ENCODE assay signal across 1 cellular context in the genomic region with DNA sequence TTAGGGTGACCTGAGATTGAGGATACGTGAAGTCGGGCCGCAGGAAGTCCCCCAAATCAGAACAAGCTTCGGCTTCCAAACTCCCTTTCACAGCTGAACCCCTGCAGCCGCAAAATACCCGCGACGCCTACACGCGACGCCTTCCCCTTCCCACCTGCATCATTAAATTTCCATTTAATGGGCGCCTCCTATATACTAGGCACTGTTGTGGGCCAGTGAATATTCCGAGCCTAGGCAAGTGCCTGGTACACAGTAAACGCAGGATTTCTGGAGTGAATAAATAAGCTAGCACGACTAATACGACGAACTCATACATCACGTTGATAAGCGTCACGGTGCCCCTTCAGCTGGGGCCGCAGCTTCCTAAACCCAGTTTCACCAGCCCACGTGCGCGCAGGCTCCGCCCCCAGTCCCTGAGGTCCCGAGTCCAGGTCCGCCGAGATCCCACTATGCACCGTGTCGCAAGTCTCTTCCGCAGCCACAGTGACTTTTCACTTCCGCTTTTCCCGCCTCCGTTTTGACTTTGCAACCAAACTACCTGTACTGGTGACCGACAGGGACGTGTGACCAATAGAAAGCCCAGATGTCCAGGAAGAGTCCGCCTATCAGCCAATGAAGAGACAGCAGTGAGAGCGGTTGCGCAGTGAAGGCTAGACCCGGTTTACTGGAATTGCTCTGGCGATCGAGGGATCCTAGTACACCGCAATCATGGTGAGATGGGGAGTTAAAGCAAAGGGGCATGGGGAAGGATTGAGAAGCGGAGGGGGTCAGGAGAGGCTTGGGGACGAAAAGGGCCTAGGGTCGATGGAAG.
TF ChIP-seq lines count a peak whose summit lies in the region.

PSMB3 (plus strand) TSS at position 623 of the 811 bp plus-strand sequence; CDS start at position 709, 86 bp downstream.

TF ChIP-seq in HepG2, 621 proteins besides CTCF, POLR2A, EP300 and RAD21 (continued from another document and continues in another):
- peak in 1 of 2 experiments; percentile 71; a peak in 1 of 4 replicates for TF ChIP-seq REST (IDR thresholded peaks at IDR 0.05; ENCODE audit: borderline replicate concordance in 1 of 2, low read depth in 1 of 2, low read length in 2 of 2)
- TF ChIP-seq ZNF333 (CRISPR knock-in tag; IDR thresholded peaks at IDR 0.05; ENCODE audit: borderline replicate concordance) = no peak; the same call in 1 of the 2 replicates
- no peak for TF ChIP-seq PLRG1 (conservative IDR thresholded peaks at IDR 0.05)
- TF ChIP-seq PAWR (CRISPR knock-in tag; IDR thresholded peaks at IDR 0.05; ENCODE audit: borderline replicate concordance) = no peak
- peak; percentile 62; the same call in 1 of the 2 replicates for TF ChIP-seq ZNF3 (CRISPR knock-in tag; IDR thresholded peaks at IDR 0.05)
- TF ChIP-seq ZNF691 (CRISPR knock-in tag; IDR thresholded peaks at IDR 0.05; ENCODE audit: borderline replicate concordance, low read depth) = peak; percentile 98
- peak; percentile 75 for TF ChIP-seq GATAD2A (CRISPR knock-in tag; IDR thresholded peaks at IDR 0.05)
- TF ChIP-seq KDM6A (CRISPR knock-in tag; IDR thresholded peaks at IDR 0.05; ENCODE audit: low read depth) = 0 out of 2 replicates have a peak, but pooled peaks have one; percentile 31
- 0 out of 2 replicates have a peak, but pooled peaks have one; percentile 45 for TF ChIP-seq TOE1 (CRISPR knock-in tag; IDR thresholded peaks at IDR 0.05)
- TF ChIP-seq ZMYM4 (CRISPR knock-in tag; IDR thresholded peaks at IDR 0.05) = peak; percentile 2
- peak; percentile 94 for TF ChIP-seq SNAPC2 (CRISPR knock-in tag; IDR thresholded peaks at IDR 0.05)
- TF ChIP-seq ZNF790 (CRISPR knock-in tag; IDR thresholded peaks at IDR 0.05; ENCODE audit: borderline replicate concordance) = no peak
- TF ChIP-seq, protein P1, sequence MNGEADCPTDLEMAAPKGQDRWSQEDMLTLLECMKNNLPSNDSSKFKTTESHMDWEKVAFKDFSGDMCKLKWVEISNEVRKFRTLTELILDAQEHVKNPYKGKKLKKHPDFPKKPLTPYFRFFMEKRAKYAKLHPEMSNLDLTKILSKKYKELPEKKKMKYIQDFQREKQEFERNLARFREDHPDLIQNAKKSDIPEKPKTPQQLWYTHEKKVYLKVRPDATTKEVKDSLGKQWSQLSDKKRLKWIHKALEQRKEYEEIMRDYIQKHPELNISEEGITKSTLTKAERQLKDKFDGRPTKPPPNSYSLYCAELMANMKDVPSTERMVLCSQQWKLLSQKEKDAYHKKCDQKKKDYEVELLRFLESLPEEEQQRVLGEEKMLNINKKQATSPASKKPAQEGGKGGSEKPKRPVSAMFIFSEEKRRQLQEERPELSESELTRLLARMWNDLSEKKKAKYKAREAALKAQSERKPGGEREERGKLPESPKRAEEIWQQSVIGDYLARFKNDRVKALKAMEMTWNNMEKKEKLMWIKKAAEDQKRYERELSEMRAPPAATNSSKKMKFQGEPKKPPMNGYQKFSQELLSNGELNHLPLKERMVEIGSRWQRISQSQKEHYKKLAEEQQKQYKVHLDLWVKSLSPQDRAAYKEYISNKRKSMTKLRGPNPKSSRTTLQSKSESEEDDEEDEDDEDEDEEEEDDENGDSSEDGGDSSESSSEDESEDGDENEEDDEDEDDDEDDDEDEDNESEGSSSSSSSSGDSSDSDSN (CRISPR knock-in tag; IDR thresholded peaks at IDR 0.05) = 0 out of 2 replicates have a peak, but pooled peaks have one; percentile 48
- peak; percentile 23; the same call in 1 of the 2 replicates for TF ChIP-seq HHEX (CRISPR knock-in tag; IDR thresholded peaks at IDR 0.05)
- no peak for TF ChIP-seq EHMT2 (IDR thresholded peaks at IDR 0.05; ENCODE audit: borderline replicate concordance, low read depth, low read length)
- no peak for TF ChIP-seq KDM3A (CRISPR knock-in tag; IDR thresholded peaks at IDR 0.05; ENCODE audit: low read depth)
- TF ChIP-seq DNMT3B (CRISPR knock-in tag; conservative IDR thresholded peaks at IDR 0.05) = no peak; the same call in 1 of the 2 replicates
- TF ChIP-seq ATM (IDR thresholded peaks at IDR 0.05; ENCODE audit: borderline replicate concordance) = no peak
- TF ChIP-seq ZZZ3 (CRISPR knock-in tag; IDR thresholded peaks at IDR 0.05; ENCODE audit: borderline replicate concordance) = peak; percentile 97; the same call in 1 of the 2 replicates
- TF ChIP-seq CEBPB (IDR thresholded peaks at IDR 0.05; ENCODE audit: borderline replicate concordance, low read depth, low read length) = peak; percentile 95
- TF ChIP-seq TBX2 (CRISPR knock-in tag; IDR thresholded peaks at IDR 0.05; ENCODE audit: borderline replicate concordance) = peak; percentile 89
- peak; percentile 93; the same call in 1 of the 2 replicates for TF ChIP-seq SALL2 (CRISPR knock-in tag; IDR thresholded peaks at IDR 0.05)
- no peak; the same call in 1 of the 2 replicates for TF ChIP-seq ZNF746 (CRISPR knock-in tag; IDR thresholded peaks at IDR 0.05)
- no peak for TF ChIP-seq ZNF513 (CRISPR knock-in tag; conservative IDR thresholded peaks at IDR 0.05)
- peak; percentile 66; the same call in 1 of the 2 replicates for TF ChIP-seq MEIS1 (CRISPR knock-in tag; IDR thresholded peaks at IDR 0.05; ENCODE audit: borderline replicate concordance)
- TF ChIP-seq NFIC (IDR thresholded peaks at IDR 0.05; ENCODE audit: low read length) = no peak; the same call in 1 of the 2 replicates
- no peak for TF ChIP-seq SP140L (CRISPR knock-in tag; IDR thresholded peaks at IDR 0.05; ENCODE audit: borderline replicate concordance)
- peak; percentile 100 for TF ChIP-seq MYC (CRISPR knock-in tag; IDR thresholded peaks at IDR 0.05; ENCODE audit: borderline replicate concordance)
- peak; percentile 25 for TF ChIP-seq JARID2 (CRISPR knock-in tag; IDR thresholded peaks at IDR 0.05; ENCODE audit: insufficient replicate concordance)
- peak; percentile 83; the same call in 1 of the 2 replicates for TF ChIP-seq BORCS8-MEF2B (CRISPR knock-in tag; IDR thresholded peaks at IDR 0.05)
- no peak; the same call in 1 of the 2 replicates for TF ChIP-seq ZNF296 (CRISPR knock-in tag; conservative IDR thresholded peaks at IDR 0.05)
- TF ChIP-seq, protein P2, sequence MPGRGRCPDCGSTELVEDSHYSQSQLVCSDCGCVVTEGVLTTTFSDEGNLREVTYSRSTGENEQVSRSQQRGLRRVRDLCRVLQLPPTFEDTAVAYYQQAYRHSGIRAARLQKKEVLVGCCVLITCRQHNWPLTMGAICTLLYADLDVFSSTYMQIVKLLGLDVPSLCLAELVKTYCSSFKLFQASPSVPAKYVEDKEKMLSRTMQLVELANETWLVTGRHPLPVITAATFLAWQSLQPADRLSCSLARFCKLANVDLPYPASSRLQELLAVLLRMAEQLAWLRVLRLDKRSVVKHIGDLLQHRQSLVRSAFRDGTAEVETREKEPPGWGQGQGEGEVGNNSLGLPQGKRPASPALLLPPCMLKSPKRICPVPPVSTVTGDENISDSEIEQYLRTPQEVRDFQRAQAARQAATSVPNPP (CRISPR knock-in tag; IDR thresholded peaks at IDR 0.05) = no peak; the same call in 1 of the 2 replicates
- peak; percentile 91 for TF ChIP-seq FOXK1 (CRISPR knock-in tag; IDR thresholded peaks at IDR 0.05; ENCODE audit: borderline replicate concordance, low read depth)
- no peak for TF ChIP-seq ZNF446 (CRISPR knock-in tag; IDR thresholded peaks at IDR 0.05)
- TF ChIP-seq ZNF773 (CRISPR knock-in tag; IDR thresholded peaks at IDR 0.05; ENCODE audit: borderline replicate concordance) = no peak
- TF ChIP-seq, protein P3, sequence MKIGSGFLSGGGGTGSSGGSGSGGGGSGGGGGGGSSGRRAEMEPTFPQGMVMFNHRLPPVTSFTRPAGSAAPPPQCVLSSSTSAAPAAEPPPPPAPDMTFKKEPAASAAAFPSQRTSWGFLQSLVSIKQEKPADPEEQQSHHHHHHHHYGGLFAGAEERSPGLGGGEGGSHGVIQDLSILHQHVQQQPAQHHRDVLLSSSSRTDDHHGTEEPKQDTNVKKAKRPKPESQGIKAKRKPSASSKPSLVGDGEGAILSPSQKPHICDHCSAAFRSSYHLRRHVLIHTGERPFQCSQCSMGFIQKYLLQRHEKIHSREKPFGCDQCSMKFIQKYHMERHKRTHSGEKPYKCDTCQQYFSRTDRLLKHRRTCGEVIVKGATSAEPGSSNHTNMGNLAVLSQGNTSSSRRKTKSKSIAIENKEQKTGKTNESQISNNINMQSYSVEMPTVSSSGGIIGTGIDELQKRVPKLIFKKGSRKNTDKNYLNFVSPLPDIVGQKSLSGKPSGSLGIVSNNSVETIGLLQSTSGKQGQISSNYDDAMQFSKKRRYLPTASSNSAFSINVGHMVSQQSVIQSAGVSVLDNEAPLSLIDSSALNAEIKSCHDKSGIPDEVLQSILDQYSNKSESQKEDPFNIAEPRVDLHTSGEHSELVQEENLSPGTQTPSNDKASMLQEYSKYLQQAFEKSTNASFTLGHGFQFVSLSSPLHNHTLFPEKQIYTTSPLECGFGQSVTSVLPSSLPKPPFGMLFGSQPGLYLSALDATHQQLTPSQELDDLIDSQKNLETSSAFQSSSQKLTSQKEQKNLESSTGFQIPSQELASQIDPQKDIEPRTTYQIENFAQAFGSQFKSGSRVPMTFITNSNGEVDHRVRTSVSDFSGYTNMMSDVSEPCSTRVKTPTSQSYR (CRISPR knock-in tag; IDR thresholded peaks at IDR 0.05; ENCODE audit: borderline replicate concordance) = peak; percentile 64; the same call in 1 of the 2 replicates
- peak; percentile 61; the same call in 1 of the 2 replicates for TF ChIP-seq ZSCAN22 (CRISPR knock-in tag; IDR thresholded peaks at IDR 0.05)
- TF ChIP-seq ZNF12 (CRISPR knock-in tag; IDR thresholded peaks at IDR 0.05) = peak; percentile 7; the same call in 1 of the 2 replicates
- TF ChIP-seq SNRNP70 (IDR thresholded peaks at IDR 0.05; ENCODE audit: low read depth, low read length) = no peak
- no peak; the same call in 1 of the 2 replicates for TF ChIP-seq FOXP1 (IDR thresholded peaks at IDR 0.05)
- no peak for TF ChIP-seq FOXP1 (CRISPR knock-in tag; IDR thresholded peaks at IDR 0.05)
- TF ChIP-seq KDM4B (CRISPR knock-in tag; IDR thresholded peaks at IDR 0.05) = peak; percentile 32; the same call in 1 of the 2 replicates
- TF ChIP-seq, protein P4, sequence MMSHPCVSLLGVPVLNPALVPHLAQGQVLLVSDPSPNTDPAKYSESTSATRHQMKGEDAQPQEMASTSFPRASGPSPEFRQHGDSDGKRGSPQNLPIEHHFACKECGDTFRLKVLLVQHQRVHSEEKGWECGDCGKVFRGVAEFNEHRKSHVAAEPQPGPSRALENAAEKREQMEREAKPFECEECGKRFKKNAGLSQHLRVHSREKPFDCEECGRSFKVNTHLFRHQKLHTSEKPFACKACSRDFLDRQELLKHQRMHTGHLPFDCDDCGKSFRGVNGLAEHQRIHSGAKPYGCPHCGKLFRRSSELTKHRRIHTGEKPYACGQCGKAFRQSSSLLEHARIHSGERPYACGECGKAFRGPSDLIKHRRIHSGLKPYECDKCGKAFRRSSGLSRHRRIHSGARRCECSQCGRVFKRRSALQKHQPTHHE (CRISPR knock-in tag; IDR thresholded peaks at IDR 0.05; ENCODE audit: borderline replicate concordance) = 0 out of 2 replicates have a peak, but pooled peaks have one; percentile 60
- TF ChIP-seq, protein P5, sequence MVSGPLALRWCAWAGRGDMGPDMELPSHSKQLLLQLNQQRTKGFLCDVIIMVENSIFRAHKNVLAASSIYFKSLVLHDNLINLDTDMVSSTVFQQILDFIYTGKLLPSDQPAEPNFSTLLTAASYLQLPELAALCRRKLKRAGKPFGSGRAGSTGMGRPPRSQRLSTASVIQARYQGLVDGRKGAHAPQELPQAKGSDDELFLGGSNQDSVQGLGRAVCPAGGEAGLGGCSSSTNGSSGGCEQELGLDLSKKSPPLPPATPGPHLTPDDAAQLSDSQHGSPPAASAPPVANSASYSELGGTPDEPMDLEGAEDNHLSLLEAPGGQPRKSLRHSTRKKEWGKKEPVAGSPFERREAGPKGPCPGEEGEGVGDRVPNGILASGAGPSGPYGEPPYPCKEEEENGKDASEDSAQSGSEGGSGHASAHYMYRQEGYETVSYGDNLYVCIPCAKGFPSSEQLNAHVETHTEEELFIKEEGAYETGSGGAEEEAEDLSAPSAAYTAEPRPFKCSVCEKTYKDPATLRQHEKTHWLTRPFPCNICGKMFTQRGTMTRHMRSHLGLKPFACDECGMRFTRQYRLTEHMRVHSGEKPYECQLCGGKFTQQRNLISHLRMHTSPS (CRISPR knock-in tag; IDR thresholded peaks at IDR 0.05; ENCODE audit: low read depth) = no peak
- TF ChIP-seq PHF20 (CRISPR knock-in tag; IDR thresholded peaks at IDR 0.05) = peak; percentile 98
